ENCODE assay signal across 2 cellular contexts in the genomic region with DNA sequence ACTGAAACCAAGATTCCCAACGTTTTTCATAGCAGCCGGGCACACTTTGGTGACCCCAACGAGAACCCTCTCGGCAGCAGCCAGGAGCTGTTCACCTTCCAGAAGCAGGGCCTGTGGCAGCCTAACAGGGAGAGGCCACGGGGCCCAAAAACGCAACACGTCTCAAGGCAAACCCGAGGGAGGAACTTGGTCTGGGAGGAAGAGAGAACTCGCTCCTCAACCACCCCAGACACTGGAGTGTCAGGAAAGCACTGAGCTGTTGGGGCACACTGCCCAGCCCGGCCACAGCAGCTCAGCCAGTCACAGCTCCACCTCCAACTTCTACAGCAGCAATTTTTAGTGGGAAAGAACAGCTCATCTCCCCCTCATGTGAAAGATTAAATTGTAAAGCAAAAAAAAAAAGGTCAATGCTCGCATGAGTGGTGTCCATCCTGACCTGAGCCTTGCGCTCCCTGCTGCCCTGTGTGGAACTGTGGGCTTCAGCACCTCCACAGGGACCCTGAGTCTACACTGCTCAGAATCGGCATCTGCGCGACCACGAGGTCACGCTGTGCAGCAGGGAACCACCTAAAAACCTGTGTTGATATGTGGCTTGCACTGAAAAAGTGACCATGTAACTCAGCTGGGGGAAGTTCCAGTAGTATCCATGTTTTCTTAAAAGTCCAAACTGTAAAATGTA.
TF ChIP-seq lines count a peak whose summit lies in the region.

No MANE protein-coding gene starts in this region.

TF ChIP-seq in IMR-90, 13 proteins besides CTCF, POLR2A, EP300 and RAD21:
- TF ChIP-seq RFX5 (IDR thresholded peaks at IDR 0.05; ENCODE audit: low read depth, low read length), result no peak
- TF ChIP-seq FOS (IDR thresholded peaks at IDR 0.05; ENCODE audit: low read depth, low read length), result no peak
- TF ChIP-seq, protein P1, sequence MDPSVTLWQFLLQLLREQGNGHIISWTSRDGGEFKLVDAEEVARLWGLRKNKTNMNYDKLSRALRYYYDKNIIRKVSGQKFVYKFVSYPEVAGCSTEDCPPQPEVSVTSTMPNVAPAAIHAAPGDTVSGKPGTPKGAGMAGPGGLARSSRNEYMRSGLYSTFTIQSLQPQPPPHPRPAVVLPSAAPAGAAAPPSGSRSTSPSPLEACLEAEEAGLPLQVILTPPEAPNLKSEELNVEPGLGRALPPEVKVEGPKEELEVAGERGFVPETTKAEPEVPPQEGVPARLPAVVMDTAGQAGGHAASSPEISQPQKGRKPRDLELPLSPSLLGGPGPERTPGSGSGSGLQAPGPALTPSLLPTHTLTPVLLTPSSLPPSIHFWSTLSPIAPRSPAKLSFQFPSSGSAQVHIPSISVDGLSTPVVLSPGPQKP (IDR thresholded peaks at IDR 0.05; ENCODE audit: borderline replicate concordance, low read depth, low read length), result no peak
- TF ChIP-seq, protein P2, sequence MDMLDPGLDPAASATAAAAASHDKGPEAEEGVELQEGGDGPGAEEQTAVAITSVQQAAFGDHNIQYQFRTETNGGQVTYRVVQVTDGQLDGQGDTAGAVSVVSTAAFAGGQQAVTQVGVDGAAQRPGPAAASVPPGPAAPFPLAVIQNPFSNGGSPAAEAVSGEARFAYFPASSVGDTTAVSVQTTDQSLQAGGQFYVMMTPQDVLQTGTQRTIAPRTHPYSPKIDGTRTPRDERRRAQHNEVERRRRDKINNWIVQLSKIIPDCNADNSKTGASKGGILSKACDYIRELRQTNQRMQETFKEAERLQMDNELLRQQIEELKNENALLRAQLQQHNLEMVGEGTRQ (IDR thresholded peaks at IDR 0.05; ENCODE audit: low read depth, low read length), result no peak
- no peak for TF ChIP-seq RCOR1 (IDR thresholded peaks at IDR 0.05; ENCODE audit: insufficient replicate concordance, low read length)
- TF ChIP-seq MAZ (IDR thresholded peaks at IDR 0.05; ENCODE audit: borderline replicate concordance, low read depth, low read length), result no peak

TF ChIP-seq in endothelial cell of umbilical vein, 7 proteins besides CTCF, POLR2A, EP300 and RAD21:
- TF ChIP-seq JUN (IDR thresholded peaks at IDR 0.05; ENCODE audit: borderline replicate concordance, insufficient read depth, insufficient read length, low read depth), result no peak
- no peak for TF ChIP-seq EZH2 (IDR thresholded peaks at IDR 0.05; ENCODE audit: borderline replicate concordance, low read depth, low read length, severe bottlenecking)
- no peak for TF ChIP-seq POLR2AphosphoS5 (IDR thresholded peaks at IDR 0.05; ENCODE audit: insufficient read depth, low read depth, low read length)
- no peak for TF ChIP-seq MYC (IDR thresholded peaks at IDR 0.05; ENCODE audit: low read depth, low read length)
- no peak for TF ChIP-seq GATA2 (IDR thresholded peaks at IDR 0.05; ENCODE audit: insufficient read depth, insufficient read length, low read depth, low read length)
- no peak for TF ChIP-seq FOS (IDR thresholded peaks at IDR 0.05; ENCODE audit: borderline replicate concordance, insufficient read depth, low read length)
- TF ChIP-seq MAX (IDR thresholded peaks at IDR 0.05; ENCODE audit: insufficient read depth, insufficient read length), result no peak
